In the genomic region with DNA sequence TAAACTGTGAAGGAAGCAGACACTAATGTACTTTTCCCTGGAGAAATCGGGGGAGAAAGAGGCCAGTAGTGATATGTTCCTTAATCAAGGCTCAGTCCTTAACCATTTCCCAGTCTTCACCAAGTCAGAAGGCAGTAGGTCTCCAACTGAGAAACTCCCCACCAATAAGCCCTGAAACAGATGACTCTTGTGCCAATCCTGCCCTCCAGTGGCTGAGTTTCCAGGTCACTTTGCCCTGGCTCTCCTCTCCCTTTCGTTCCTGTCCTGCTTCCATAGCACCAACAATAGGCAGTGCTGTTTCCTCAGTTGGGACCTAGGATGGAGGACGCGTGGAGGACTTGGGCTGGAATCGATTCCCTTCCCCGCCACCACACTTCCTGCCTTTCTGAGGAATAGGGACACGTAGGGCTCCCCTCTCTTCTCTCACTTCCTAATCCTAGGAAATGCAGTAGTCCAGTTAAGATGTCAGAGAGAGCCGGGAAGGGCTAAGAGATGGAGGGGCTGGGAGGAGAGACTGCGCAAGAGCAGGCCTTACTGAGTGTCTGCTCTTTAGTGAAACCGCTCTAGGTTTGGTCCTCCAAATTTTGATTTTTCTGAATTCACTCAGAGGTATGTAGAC, we compare ENCODE assay signal across 8 cellular contexts. TPM values are rescaled to one million over a fixed set of nuclear protein-coding genes. Genes with fewer than 3 reads are reported as not detected.
DNase-seq lines count a peak whose midpoint lies in the region; ATAC-seq and FAIRE-seq lines count a peak whose summit lies in the region.
"Had no signal": no experiment of that assay in that cellular context is flagged by ENCODE, and none has a peak within 500 bp of the region (broad histone marks: within the 10 kb centered on the region; RNA-seq: fewer than 3 reads in every experiment).

No MANE protein-coding gene starts in this region.

- H3K27me3 Mint-ChIP-seq in activated naive CD8-positive, alpha-beta T cell treated with anti-CD3 and anti-CD28 coated beads, Interleukin-2, amount 50 U/mL, for 24 hours, result peaks cover 4% of the 10 kb centered on the region

- H3K4me3 Mint-ChIP-seq in activated naive CD8-positive, alpha-beta T cell treated with anti-CD3 and anti-CD28 coated beads, Interleukin-2, amount 50 U/mL, for 24 hours, result no peak overlapping the region
- H3K4me3 Mint-ChIP-seq: activated naive CD4-positive, alpha-beta T cell treated with anti-CD3 and anti-CD28 coated beads, Interleukin-2, amount 50 U/mL, for 24 hours had no signal

- no peaks in the 10 kb centered on the region for H3K4me1 Mint-ChIP-seq in activated naive CD8-positive, alpha-beta T cell treated with anti-CD3 and anti-CD28 coated beads, Interleukin-2, amount 50 U/mL, for 24 hours
- H3K4me1 Mint-ChIP-seq: activated naive CD4-positive, alpha-beta T cell treated with anti-CD3 and anti-CD28 coated beads, Interleukin-2, amount 50 U/mL, for 24 hours had no signal

- no peak for ATAC-seq in activated naive CD8-positive, alpha-beta T cell treated with anti-CD3 and anti-CD28 coated beads, Interleukin-2, amount 50 U/mL, for 24 hours

- H3K27ac Mint-ChIP-seq in activated naive CD8-positive, alpha-beta T cell treated with anti-CD3 and anti-CD28 coated beads, Interleukin-2, amount 50 U/mL, for 24 hours, result no peak overlapping the region
- H3K27ac Mint-ChIP-seq: activated naive CD4-positive, alpha-beta T cell treated with anti-CD3 and anti-CD28 coated beads, Interleukin-2, amount 50 U/mL, for 24 hours had no signal

- H3K36me3 Mint-ChIP-seq in activated naive CD8-positive, alpha-beta T cell treated with anti-CD3 and anti-CD28 coated beads, Interleukin-2, amount 50 U/mL, for 24 hours (ENCODE audit: low read depth), result no peaks in the 10 kb centered on the region
- H3K36me3 Mint-ChIP-seq: activated naive CD4-positive, alpha-beta T cell treated with anti-CD3 and anti-CD28 coated beads, Interleukin-2, amount 50 U/mL, for 24 hours had no signal

- no peak for FAIRE-seq in urothelium cell line (lab: Jason Lieb, UNC)

- DNase-seq in Daoy (ENCODE audit: low read depth), result peak; percentile 73
- peak; percentile 67 for DNase-seq in H4 (ENCODE audit: low spot score)
- DNase-seq in NCI-H345 treated with DMSO at 0.1 percent for 48 hours (lab: John Stamatoyannopoulos, UW; ENCODE audit: unreplicated experiment), result peak; percentile 2
- DNase-seq in activated naive CD8-positive, alpha-beta T cell treated with anti-CD3 and anti-CD28 coated beads, Interleukin-2, amount 50 U/mL, for 24 hours, result peak; percentile 20
- peak; percentile 60 for DNase-seq in iris pigment epithelial cell (ENCODE audit: low read depth)
- DNase-seq in urothelium cell line (ENCODE audit: low spot score), result peak; percentile 84
- DNase-seq in central memory CD4-positive, alpha-beta T cell, result no peak

- H3K9me3 Mint-ChIP-seq in activated naive CD8-positive, alpha-beta T cell treated with anti-CD3 and anti-CD28 coated beads, Interleukin-2, amount 50 U/mL, for 24 hours, result no peaks in the 10 kb centered on the region
- H3K9me3 Mint-ChIP-seq: activated naive CD4-positive, alpha-beta T cell treated with anti-CD3 and anti-CD28 coated beads, Interleukin-2, amount 50 U/mL, for 24 hours had no signal

RNA-seq across cellular contexts. Expression of a gene that starts 23.4 kb away (rescaled TPM):
- total RNA-seq in Daoy (2014; rRNA removed; shearing (Covaris generic)), result not detected in 2 replicates
- 0.27 and 0.88 TPM in 2 replicates for total RNA-seq in H4 (2014; rRNA removed; shearing (Covaris generic))
